15 cellular contexts compared by ENCODE assay signal in genomic region chr9:130417602-130418001, GRCh38. TPM values are rescaled to one million over a fixed set of nuclear protein-coding genes. Genes with fewer than 3 reads are reported as not detected.
DNase-seq lines count a peak whose midpoint lies in the region; ATAC-seq, FAIRE-seq and TF ChIP-seq lines count a peak whose summit lies in the region.
"Had no signal": no experiment of that assay in that cellular context is flagged by ENCODE, and none has a peak within 500 bp of the region (broad histone marks: within the 10 kb centered on the region; RNA-seq: fewer than 3 reads in every experiment).

No MANE protein-coding gene starts in this region.

- H3K27me3 ChIP-seq in SK-N-SH (ENCODE audit: insufficient read depth) (0 out of 2 replicates have a peak, but pooled peaks cover 4% of the 10 kb centered on the region), Karpas-422 (ENCODE audit: low read length) (no peaks in the 10 kb centered on the region), GM12878 (replicated peaks in 1 of 2; ENCODE audit: control insufficient read depth in 2 of 2, insufficient read depth in 2 of 2, low read length in 1 of 2) (no peaks in the 10 kb centered on the region; a peak in 1 of 4 replicates), neural progenitor cell (no peaks in the 10 kb centered on the region)
- H3K27me3 ChIP-seq: SJCRH30 had no signal

- POLR2A ChIA-PET in SK-N-SH (lab: Yijun Ruan, JAX): no interaction called here
- POLR2A ChIA-PET in GM12878 (lab: Charles Lee): interaction anchor here (0.6 kb wide), 1 partner anchor 305 kb away, joined by 3 read pairs; no protein-coding TSS in a partner anchor

- in situ Hi-C loops in GM12878 (cut with MboI): no loop called here

- no peak for ATAC-seq in SK-N-SH treated with all-trans-retinoic acid at 6 μM for 48 hours
- ATAC-seq in GM12878: peak; percentile 36; the same call in 1 of the 3 replicates
- no peak for ATAC-seq in stimulated activated effector memory CD8-positive, alpha-beta T cell treated with anti-CD3 and anti-CD28 coated beads, Interleukin-12 subunit alpha, Interleukin-12 subunit beta, amount 100 ng/mL, for 72 hours
- ATAC-seq in left ventricle myocardium superior: no peak
- ATAC-seq: activated CD8-positive, alpha-beta T cell treated with anti-CD3 and anti-CD28 coated beads, Interleukin-2, amount 10 ng/mL, durations not matched to agents 7 days and 5 days had no signal

- TF ChIP-seq EP300 in SK-N-SH (IDR thresholded peaks at IDR 0.05; ENCODE audit: borderline replicate concordance in 1 of 2, low read depth in 1 of 2, low read length in 1 of 2) (no peak), GM12878 (IDR thresholded peaks at IDR 0.05; ENCODE audit: borderline replicate concordance in 1 of 2, control insufficient read depth in 1 of 2, low read depth in 2 of 2, low read length in 2 of 2) (no peak)

- peaks cover 14% of the 10 kb centered on the region for H3K4me1 Mint-ChIP-seq in neural progenitor cell
- H3K4me1 Mint-ChIP-seq in stimulated activated effector memory CD8-positive, alpha-beta T cell treated with anti-CD3 and anti-CD28 coated beads, Interleukin-12 subunit alpha, Interleukin-12 subunit beta, amount 100 ng/mL, for 72 hours: no peaks in the 10 kb centered on the region

- CTCF ChIA-PET in SK-N-SH (lab: Yijun Ruan, JAX): no interaction called here
- CTCF ChIA-PET in GM12878 (lab: Yijun Ruan, JAX): no interaction called here

- FAIRE-seq in GM12878 (lab: Jason Lieb, UNC): no peak
- FAIRE-seq: kidney had no signal

- no TSS peak for BruUV-seq in GM12878 (replicated peaks; lab: Mats Ljungman, UMichigan)

- no peak overlapping the region for H3K4me2 ChIP-seq in SK-N-SH
- H3K4me2 ChIP-seq in Karpas-422 (ENCODE audit: low read depth, low read length, poor library complexity, severe bottlenecking): no peak overlapping the region
- no peak overlapping the region for H3K4me2 ChIP-seq in GM12878 (ENCODE audit: control insufficient read depth, insufficient read depth)
- no peak overlapping the region for H3K4me2 ChIP-seq in neural progenitor cell

- DNase-seq in SK-N-SH (no peak), Karpas-422 (peak; percentile 69), GM12878 (ENCODE audit: low read depth, low spot score) (no peak), neural progenitor cell (ENCODE audit: low spot score) (peak; percentile 47), left ventricle myocardium superior (no peak)
- DNase-seq in stimulated activated CD4-positive, alpha-beta T cell treated with anti-CD3 and anti-CD28 coated beads, Interleukin-1b, Interleukin-23, amount 100 ng/mL, for 48 hours: no peak
- DNase-seq in stimulated activated effector memory CD8-positive, alpha-beta T cell treated with anti-CD3 and anti-CD28 coated beads, Interleukin-12 subunit alpha, Interleukin-12 subunit beta, amount 100 ng/mL, for 72 hours (ENCODE audit: low spot score in 2 of 2): no peak
- DNase-seq: activated CD8-positive, alpha-beta T cell treated with anti-CD3 and anti-CD28 coated beads, Interleukin-2, amount 10 ng/mL, durations not matched to agents 7 days and 5 days; HCEC 1CT; kidney; occipital lobe; SJCRH30; stimulated activated CD4-positive, alpha-beta T cell treated with anti-CD3 and anti-CD28 coated beads, Interleukin-4, amount 100 ng/mL, for 4 hours; tibial artery had no signal

- no peaks in the 10 kb centered on the region for H3K9me2 ChIP-seq in SK-N-SH
- H3K9me2 ChIP-seq in Karpas-422 (replicated peaks; ENCODE audit: insufficient read depth, low read length): no peaks in the 10 kb centered on the region

- no peak for TF ChIP-seq POLR2A in GM12878 (IDR thresholded peaks at IDR 0.05; ENCODE audit: low read depth, low read length)

- H3K27ac ChIP-seq in SK-N-SH (ENCODE audit: low read depth in 2 of 2, low read length in 1 of 2): no peak overlapping the region; a peak in 1 of 4 replicates
- H3K27ac ChIP-seq in Karpas-422 (ENCODE audit: low read length): no peak overlapping the region
- no peak overlapping the region for H3K27ac ChIP-seq in GM12878 (ENCODE audit: control insufficient read depth, insufficient read depth)
- no peak overlapping the region for H3K27ac ChIP-seq in neural progenitor cell
- H3K27ac ChIP-seq: SJCRH30, tibial artery had no signal

- H3K36me3 Mint-ChIP-seq in neural progenitor cell: no peaks in the 10 kb centered on the region
- no peaks in the 10 kb centered on the region for H3K36me3 Mint-ChIP-seq in stimulated activated effector memory CD8-positive, alpha-beta T cell treated with anti-CD3 and anti-CD28 coated beads, Interleukin-12 subunit alpha, Interleukin-12 subunit beta, amount 100 ng/mL, for 72 hours

- TF ChIP-seq CTCF in SK-N-SH (IDR thresholded peaks at IDR 0.05) (no peak), GM12878 (IDR thresholded peaks at IDR 0.05 in 2 of 3, conservative IDR thresholded peaks at IDR 0.05 in 1 of 3; ENCODE audit: control insufficient read depth in 2 of 3, extremely low read depth in 1 of 3, insufficient read depth in 1 of 3, low read depth in 3 of 3, low read length in 3 of 3) (peak in 1 of 3 experiments; percentile 43; a peak in 2 of 6 replicates), neural progenitor cell (IDR thresholded peaks at IDR 0.05) (peak; percentile 37)

- peaks cover 9% of the 10 kb centered on the region for H3K27me3 Mint-ChIP-seq in neural progenitor cell (ENCODE audit: insufficient read depth, low read depth)

- H3K4me3 Mint-ChIP-seq in neural progenitor cell: no peak overlapping the region
- no peak overlapping the region for H3K4me3 Mint-ChIP-seq in stimulated activated effector memory CD8-positive, alpha-beta T cell treated with anti-CD3 and anti-CD28 coated beads, Interleukin-12 subunit alpha, Interleukin-12 subunit beta, amount 100 ng/mL, for 72 hours
- H3K4me3 Mint-ChIP-seq: activated CD8-positive, alpha-beta T cell treated with anti-CD3 and anti-CD28 coated beads, Interleukin-2, amount 10 ng/mL, durations not matched to agents 7 days and 5 days had no signal

- H4K20me1 ChIP-seq in SK-N-SH (ENCODE audit: insufficient read depth) (no peaks in the 10 kb centered on the region), Karpas-422 (ENCODE audit: insufficient read depth, low read depth, low read length) (no peaks in the 10 kb centered on the region), GM12878 (ENCODE audit: control insufficient read depth, insufficient read depth) (no peaks in the 10 kb centered on the region), neural progenitor cell (ENCODE audit: low read depth) (no peaks in the 10 kb centered on the region)

- H3K27ac Mint-ChIP-seq in neural progenitor cell: no peak overlapping the region
- H3K27ac Mint-ChIP-seq in stimulated activated effector memory CD8-positive, alpha-beta T cell treated with anti-CD3 and anti-CD28 coated beads, Interleukin-12 subunit alpha, Interleukin-12 subunit beta, amount 100 ng/mL, for 72 hours: no peak overlapping the region
- H3K27ac Mint-ChIP-seq: activated CD8-positive, alpha-beta T cell treated with anti-CD3 and anti-CD28 coated beads, Interleukin-2, amount 10 ng/mL, durations not matched to agents 7 days and 5 days had no signal

- 88% methylated on average over 4 of the region's 5 CpGs for WGBS in SK-N-SH (ENCODE audit: low lambda C conversion rate)
- 26% methylated on average over 5 of the region's 5 CpGs for WGBS in GM12878 (ENCODE audit: insufficient coverage, insufficient replicate concordance, low lambda C conversion rate, missing lambda C conversion rate)

- no peak overlapping the region for H3K4me3 ChIP-seq in SK-N-SH (ENCODE audit: low read depth in 2 of 2, low read length in 1 of 2)
- no peak overlapping the region for H3K4me3 ChIP-seq in Karpas-422 (ENCODE audit: low read length)
- H3K4me3 ChIP-seq in GM12878: no peak overlapping the region
- no peak overlapping the region for H3K4me3 ChIP-seq in neural progenitor cell
- H3K4me3 ChIP-seq: SJCRH30, tibial artery had no signal

- H3K36me3 ChIP-seq in SK-N-SH (replicated peaks in 1 of 2; ENCODE audit: control insufficient read depth in 1 of 2, insufficient read depth in 2 of 2, low read length in 1 of 2) (no peaks in the 10 kb centered on the region), Karpas-422 (ENCODE audit: insufficient read depth, low read length) (no peaks in the 10 kb centered on the region), GM12878 (ENCODE audit: control insufficient read depth in 2 of 2, insufficient read depth in 2 of 2, low read length in 1 of 2) (no peaks in the 10 kb centered on the region), neural progenitor cell (no peaks in the 10 kb centered on the region)
- H3K36me3 ChIP-seq: SJCRH30, tibial artery had no signal

- H3K9ac ChIP-seq in SK-N-SH: no peak overlapping the region
- H3K9ac ChIP-seq in Karpas-422 (ENCODE audit: low read length): no peak overlapping the region
- H3K9ac ChIP-seq in GM12878 (ENCODE audit: control insufficient read depth, insufficient read depth, low read length): no peak overlapping the region
- H3K9ac ChIP-seq in neural progenitor cell: no peak overlapping the region

- no peaks in the 10 kb centered on the region for H3K9me3 Mint-ChIP-seq in neural progenitor cell
- H3K9me3 Mint-ChIP-seq in stimulated activated effector memory CD8-positive, alpha-beta T cell treated with anti-CD3 and anti-CD28 coated beads, Interleukin-12 subunit alpha, Interleukin-12 subunit beta, amount 100 ng/mL, for 72 hours: no peaks in the 10 kb centered on the region

- SMC1A ChIA-PET in GM12878 (lab: Charles Lee; ENCODE audit: uncharacterized antibody, unreplicated experiment): no interaction called here

- H2AFZ ChIP-seq in SK-N-SH (ENCODE audit: low read depth) (no peak overlapping the region), Karpas-422 (ENCODE audit: low read length) (no peak overlapping the region), GM12878 (ENCODE audit: control insufficient read depth, low read depth, low read length) (no peak overlapping the region), neural progenitor cell (replicated peaks) (no peak overlapping the region)

- TF ChIP-seq RAD21 in SK-N-SH (IDR thresholded peaks at IDR 0.05; ENCODE audit: low read length): peak; percentile 41
- TF ChIP-seq RAD21 in GM12878 (IDR thresholded peaks at IDR 0.05; ENCODE audit: insufficient read depth, low read depth, low read length): peak; percentile 22; the same call in 1 of the 2 replicates

- H3K9me3 ChIP-seq in SK-N-SH (no peaks in the 10 kb centered on the region), Karpas-422 (ENCODE audit: low read length) (no peaks in the 10 kb centered on the region), GM12878 (replicated peaks; ENCODE audit: control insufficient read depth, insufficient read depth, low read length) (no peaks in the 10 kb centered on the region), neural progenitor cell (ENCODE audit: low read depth) (no peaks in the 10 kb centered on the region)
- H3K9me3 ChIP-seq: SJCRH30, tibial artery had no signal

- peaks cover 6% of the 10 kb centered on the region for H3F3A ChIP-seq in SK-N-SH (replicated peaks; ENCODE audit: insufficient read depth)
- H3F3A ChIP-seq in neural progenitor cell (ENCODE audit: low read depth): peaks cover 3% of the 10 kb centered on the region

- intact Hi-C loops in GM12878 (cut with micrococcal nuclease; ENCODE audit: unreplicated experiment) (no loop called here), left ventricle myocardium superior (cut with micrococcal nuclease) (no loop called here)

- H3K4me1 ChIP-seq in SK-N-SH (ENCODE audit: control insufficient read depth in 1 of 2, insufficient read depth in 2 of 2, low read depth in 1 of 2, low read length in 1 of 2) (peaks cover 15 to 36% of the 10 kb centered on the region in 2 experiments; a peak in 3 of 4 replicates), Karpas-422 (ENCODE audit: low read length) (no peaks in the 10 kb centered on the region), GM12878 (ENCODE audit: control insufficient read depth, insufficient read depth, low read length) (no peaks in the 10 kb centered on the region), neural progenitor cell (peaks cover 12% of the 10 kb centered on the region)
- H3K4me1 ChIP-seq: tibial artery had no signal

- H3K79me2 ChIP-seq in SK-N-SH (ENCODE audit: insufficient read depth) (no peaks in the 10 kb centered on the region), Karpas-422 (ENCODE audit: low read length) (no peaks in the 10 kb centered on the region), GM12878 (ENCODE audit: control insufficient read depth, insufficient read depth, low read length) (no peaks in the 10 kb centered on the region), neural progenitor cell (ENCODE audit: low read depth) (no peaks in the 10 kb centered on the region)

- RAD21 ChIA-PET in GM12878 (lab: Charles Lee; ENCODE audit: unreplicated experiment): no interaction called here

RNA-seq across cellular contexts. Expression of gene ASS1, which starts 27.2 kb away (rescaled TPM):
- polyA plus RNA-seq in SK-N-SH (2012; rRNA removed) (0.49 and 0.59 TPM in 2 replicates), GM12878 (2011; rRNA removed) (4.2 and 6.1 TPM in 2 replicates), GM12878 (2014; fragmentation: Illumina TruSeq; extraction: Trizol) (0.10 TPM in 1 of 2 replicates, not detected in the other), GM12878 (2014; fragmentation: Nextera tagmentation; extraction: Ambion mirVana) (not detected), GM12878 (2014; rRNA removed) (0.28 TPM in 1 of 2 replicates, not detected in the other), GM12878 (2016; fragmentation: Nextera tagmentation; extraction: Ambion mirVana) (under 1 TPM in 1 of 2 experiments, not detected in 1; 0.31 TPM)
- polyA plus RNA-seq in SK-N-SH (2012; cell fraction: cytosol; rRNA removed): 0.34 and 0.84 TPM in 2 replicates
- polyA plus RNA-seq in SK-N-SH (2012; cell fraction: nucleus; rRNA removed): 0.29 TPM in 2 replicates
- total RNA-seq in Karpas-422 (2014; rRNA removed; shearing (Covaris generic); ENCODE audit: low replicate concordance): not detected in 2 replicates
- total RNA-seq in GM12878 (2013; cell fraction: nucleolus; rRNA removed): not detected in 2 replicates
- total RNA-seq in GM12878 (2014; rRNA removed) (0.16 and 0.23 TPM in 2 replicates), GM12878 (2014; rRNA removed; fragmentation: Illumina TruSeq; extraction: Trizol) (0.27 TPM in 1 of 2 replicates, not detected in the other), GM12878 (2021) (0.28 and 0.58 TPM in 2 replicates), neural progenitor cell (ENCODE audit: low replicate concordance) (22.5 and 28.9 TPM in 2 replicates), left ventricle myocardium superior (65.5 TPM)
- 0.52 TPM for polyA plus RNA-seq in GM12878 (2011; ENCODE audit: low read depth)
- 5.2 and 6.1 TPM in 2 replicates for polyA plus RNA-seq in GM12878 (2011; cell fraction: cytosol; rRNA removed)
- polyA plus RNA-seq in GM12878 (2011; cell fraction: nucleus; rRNA removed): 2.2 and 3.8 TPM in 2 replicates
- 0.89 and 2.0 TPM in 2 replicates for polyA plus RNA-seq in GM12878 (2012)
- polyA minus RNA-seq in GM12878 (2011; rRNA and poly(A)+ RNA removed): 3.3 and 4.1 TPM in 2 replicates
- polyA minus RNA-seq in GM12878 (2011; cell fraction: cytosol; rRNA and poly(A)+ RNA removed): 18.6 and 21.8 TPM in 2 replicates
- polyA minus RNA-seq in GM12878 (2011; cell fraction: nucleus; rRNA and poly(A)+ RNA removed): 2.5 and 7.8 TPM in 2 replicates

Comparison
In these comparisons a context has a peak if more than half of its experiments do, and no peak if none do; other contexts are left out.
1. DNase-seq: peak in Karpas-422 (single experiment) and neural progenitor cell (single experiment); none in SK-N-SH (single experiment), GM12878 (single experiment), stimulated activated CD4-positive, alpha-beta T cell treated with anti-CD3 and anti-CD28 coated beads, Interleukin-1b, Interleukin-23, amount 100 ng/mL, for 48 hours (single experiment), stimulated activated effector memory CD8-positive, alpha-beta T cell treated with anti-CD3 and anti-CD28 coated beads, Interleukin-12 subunit alpha, Interleukin-12 subunit beta, amount 100 ng/mL, for 72 hours (0 of 2) and left ventricle myocardium superior (single experiment).
2. RNA of gene ASS1, which starts 27.2 kb away (total RNA-seq): 65.5 TPM in left ventricle myocardium superior (single experiment) and 22.5 to 28.9 TPM in neural progenitor cell; 0.16 to 0.58 TPM in GM12878 and not detected in Karpas-422; every median in the first group is over 10 times any median in the second.
3. Of the 26 proteins assayed by ChIP-seq in both GM12878 and SK-N-SH: peak only in GM12878: none; only in SK-N-SH: none; in both: RAD21; in neither: 24; mixed calls (peak in some experiments, not most) for 1.